In genomic region chr2:176272870-176273269, GRCh38 we compare ENCODE assay signal across 37 cellular contexts.
"Had no signal": no experiment of that assay in that cellular context is flagged by ENCODE, and none has a peak within 500 bp of the region (broad histone marks: within the 10 kb centered on the region; RNA-seq: fewer than 3 reads in every experiment).

No MANE protein-coding gene starts in this region.

- H3K27ac Mint-ChIP-seq: activated CD4-positive, alpha-beta memory T cell treated with anti-CD3 and anti-CD28 coated beads, Interleukin-2, amount 10 ng/mL, durations not matched to agents 7 days and 5 days; activated CD8-positive, alpha-beta memory T cell treated with anti-CD3 and anti-CD28 coated beads, Interleukin-2, amount 10 ng/mL, durations not matched to agents 7 days and 5 days; activated naive CD8-positive, alpha-beta T cell treated with anti-CD3 and anti-CD28 coated beads for 36 hours; T-cell had no signal

- DNase-seq: activated CD4-positive, alpha-beta memory T cell treated with anti-CD3 and anti-CD28 coated beads, Interleukin-2, amount 10 ng/mL, durations not matched to agents 7 days and 5 days; activated CD4-positive, alpha-beta T cell treated with anti-CD3 and anti-CD28 coated beads for 1 hour; activated CD4-positive, alpha-beta T cell treated with anti-CD3 and anti-CD28 coated beads for 48 hours; activated CD4-positive, CD25-positive, alpha-beta regulatory T cell; activated CD8-positive, alpha-beta memory T cell treated with anti-CD3 and anti-CD28 coated beads for 24 hours; activated CD8-positive, alpha-beta memory T cell treated with anti-CD3 and anti-CD28 coated beads, Interleukin-2, amount 10 ng/mL, durations not matched to agents 7 days and 5 days; activated CD8-positive, alpha-beta memory T cell treated with anti-CD3 and anti-CD28 coated beads, Interleukin-2, amount 50 U/mL, for 48 hours; activated effector memory CD4-positive, alpha-beta T cell treated with anti-CD3 and anti-CD28 coated beads, Interleukin-2, amount 50 U/mL, for 16 hours; activated naive CD4-positive, alpha-beta T cell; activated naive CD4-positive, alpha-beta T cell treated with anti-CD3 and anti-CD28 coated beads, Interleukin-2, amount 50 U/mL, for 16 hours; activated naive CD8-positive, alpha-beta T cell treated with anti-CD3 and anti-CD28 coated beads for 36 hours; activated T-cell treated with anti-CD3 and anti-CD28 coated beads, Interleukin-2, amount 50 U/mL, for 48 hours; amniotic stem cell; aorta; brain microvascular endothelial cell; central memory CD4-positive, alpha-beta T cell; KG1; NCI-H1105; NCI-H1417 treated with DMSO at 0.1 percent for 48 hours; NCI-H187 treated with DMSO at 0.1 percent for 48 hours; NCI-H2081; NCI-H2171 treated with DMSO at 0.1 percent for 48 hours; NCI-H2227 treated with DMSO at 0.1 percent for 48 hours; NCI-H446; NCI-H510A treated with DMSO at 0.1 percent for 48 hours; NCI-H526 treated with DMSO at 0.1 percent for 48 hours; NCI-H774; PC-3; Peyer's patch; RPMI8226; SHP77 treated with DMSO at 0.1 percent for 48 hours; SK-N-SH; T-cell; T-helper 2 cell; T-helper 9 cell; WERI-Rb-1 had no signal

- H3K27me3 ChIP-seq: brain microvascular endothelial cell, Peyer's patch, SJSA1 had no signal

- H3K4me3 Mint-ChIP-seq: activated CD4-positive, alpha-beta memory T cell treated with anti-CD3 and anti-CD28 coated beads, Interleukin-2, amount 10 ng/mL, durations not matched to agents 7 days and 5 days; activated CD8-positive, alpha-beta memory T cell treated with anti-CD3 and anti-CD28 coated beads, Interleukin-2, amount 10 ng/mL, durations not matched to agents 7 days and 5 days; activated naive CD8-positive, alpha-beta T cell treated with anti-CD3 and anti-CD28 coated beads for 36 hours; T-cell had no signal

- H3K27me3 Mint-ChIP-seq: activated CD4-positive, alpha-beta memory T cell treated with anti-CD3 and anti-CD28 coated beads, Interleukin-2, amount 10 ng/mL, durations not matched to agents 7 days and 5 days; activated CD8-positive, alpha-beta memory T cell treated with anti-CD3 and anti-CD28 coated beads, Interleukin-2, amount 10 ng/mL, durations not matched to agents 7 days and 5 days; activated naive CD8-positive, alpha-beta T cell treated with anti-CD3 and anti-CD28 coated beads for 36 hours; T-cell had no signal

- H3K4me2 ChIP-seq: SK-N-SH had no signal

- ATAC-seq: activated CD8-positive, alpha-beta memory T cell treated with anti-CD3 and anti-CD28 coated beads, Interleukin-2, amount 10 ng/mL, durations not matched to agents 7 days and 5 days; PC-3; T-cell had no signal

- H3K9me3 Mint-ChIP-seq: activated CD4-positive, alpha-beta memory T cell treated with anti-CD3 and anti-CD28 coated beads, Interleukin-2, amount 10 ng/mL, durations not matched to agents 7 days and 5 days; activated naive CD8-positive, alpha-beta T cell treated with anti-CD3 and anti-CD28 coated beads for 36 hours; T-cell had no signal

- H3K4me1 ChIP-seq: SJSA1 had no signal

- H3K4me3 ChIP-seq: Peyer's patch, SJSA1 had no signal

- H3K9ac ChIP-seq: SK-N-SH had no signal

- H3K9me3 ChIP-seq: Peyer's patch, SJSA1, SK-N-SH had no signal

- H3K27ac ChIP-seq: brain microvascular endothelial cell, Peyer's patch, SJSA1, WERI-Rb-1 had no signal

- H3K9me2 ChIP-seq: SK-N-SH had no signal

- H3K36me3 ChIP-seq: brain microvascular endothelial cell, Peyer's patch had no signal
